Comparison of ENCODE assay signal across 15 cellular contexts in the genomic region with DNA sequence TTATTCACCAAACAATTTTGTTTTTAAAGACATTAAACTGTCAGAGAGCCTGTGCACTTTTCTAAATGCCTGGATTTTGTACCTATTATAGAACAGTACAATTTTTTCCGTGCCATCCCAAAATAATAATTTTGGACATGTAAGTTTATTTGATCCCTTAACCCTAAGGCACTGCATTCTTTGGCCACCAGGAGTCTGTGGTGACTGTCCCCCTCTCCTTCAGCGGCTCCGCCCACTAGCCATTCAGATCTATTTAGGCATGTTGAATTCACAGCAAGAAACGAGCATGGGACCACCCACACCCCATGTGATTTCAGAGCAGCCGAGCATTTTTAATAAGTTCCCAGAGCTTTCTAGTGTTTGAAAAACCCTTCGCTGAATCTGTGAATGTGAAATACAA.
DNase-seq lines count a peak whose midpoint lies in the region; ATAC-seq, FAIRE-seq and TF ChIP-seq lines count a peak whose summit lies in the region.
"Had no signal": no experiment of that assay in that cellular context is flagged by ENCODE, and none has a peak within 500 bp of the region (broad histone marks: within the 10 kb centered on the region; RNA-seq: fewer than 3 reads in every experiment).

No MANE protein-coding gene starts in this region.

- FAIRE-seq in GM12891 (lab: Jason Lieb, UNC), result no peak
- FAIRE-seq: D721Med had no signal

- H3K4me1 ChIP-seq in A673 (ENCODE audit: insufficient read depth, low read length, poor library complexity, severe bottlenecking) (peaks cover 25% of the 10 kb centered on the region), ascending aorta (no peaks in the 10 kb centered on the region)

- no peak for TF ChIP-seq POLR2A in GM12891 (IDR thresholded peaks at IDR 0.05; ENCODE audit: low read depth, low read length)

- no TSS peak for BruUV-seq in A673 (replicated peaks; lab: Mats Ljungman, UMichigan)

- no peaks in the 10 kb centered on the region for H3K9me3 ChIP-seq in A673 (ENCODE audit: low read depth, low read length, poor library complexity, severe bottlenecking)
- H3K9me3 ChIP-seq in WERI-Rb-1 (ENCODE audit: severe bottlenecking), result no peaks in the 10 kb centered on the region
- no peaks in the 10 kb centered on the region for H3K9me3 ChIP-seq in ascending aorta

- DNase-seq in A673 (ENCODE audit: low spot score), result peak; percentile 56
- peak; percentile 8 for DNase-seq in HEK293T (ENCODE audit: extremely low spot score)
- DNase-seq in WERI-Rb-1, result peak; percentile 44
- peak; percentile 46 for DNase-seq in left kidney (ENCODE audit: low read depth, low spot score)
- no peak for DNase-seq in ascending aorta (ENCODE audit: low spot score in 2 of 2)
- no peak for DNase-seq in GM12891 (ENCODE audit: insufficient read length, low spot score)
- no peak for DNase-seq in cerebellar cortex (ENCODE audit: low spot score)
- DNase-seq: activated CD8-positive, alpha-beta memory T cell treated with anti-CD3 and anti-CD28 coated beads for 24 hours; activated effector memory CD4-positive, alpha-beta T cell treated with anti-CD3 and anti-CD28 coated beads, Interleukin-2, amount 50 U/mL, for 16 hours; dorsolateral prefrontal cortex; NCI-H2081; stimulated activated naive B cell treated with anti-CD40 and anti-IgM and Interleukin-4, amounts not matched to agents 10 μg/mL and 1 μg/mL and 100 μg/mL, for 72 hours had no signal

- no peak overlapping the region for H3K27ac ChIP-seq in A673 (ENCODE audit: low read depth, low read length, poor library complexity, severe bottlenecking)
- H3K27ac ChIP-seq in WERI-Rb-1, result no peak overlapping the region
- no peak overlapping the region for H3K27ac ChIP-seq in ascending aorta
- H3K27ac ChIP-seq: dorsolateral prefrontal cortex had no signal

- no peaks in the 10 kb centered on the region for H3K27me3 ChIP-seq in A673 (replicated peaks; ENCODE audit: insufficient read depth, low read depth, low read length, poor library complexity)
- H3K27me3 ChIP-seq in WERI-Rb-1 (ENCODE audit: insufficient read depth, low read depth, severe bottlenecking), result no peaks in the 10 kb centered on the region
- no peaks in the 10 kb centered on the region for H3K27me3 ChIP-seq in ascending aorta

- TF ChIP-seq CTCF in A673 (conservative IDR thresholded peaks at IDR 0.05; ENCODE audit: low read depth, low read length) (peak; percentile 43), WERI-Rb-1 (IDR thresholded peaks at IDR 0.05; ENCODE audit: low read depth, low read length) (peak; percentile 35), ascending aorta (IDR thresholded peaks at IDR 0.05) (no peak)

- POLR2A ChIA-PET in A673 (lab: Charles Lee; ENCODE audit: low non-redundant PET), result no interaction called here
- POLR2A ChIA-PET in HEK293T (lab: Yijun Ruan, JAX), result no interaction called here

- CTCF ChIA-PET in A673 (lab: Charles Lee), result no interaction called here
- CTCF ChIA-PET in HEK293T (lab: Yijun Ruan, JAX), result interaction anchor here (0.6 kb wide), 1 partner anchor 42 kb away, joined by 3 read pairs; no protein-coding TSS in a partner anchor

- ATAC-seq in GM19467 (IDR thresholded peaks at IDR 0.05; ENCODE audit: unreplicated experiment), result no peak
- ATAC-seq: stimulated activated naive B cell treated with anti-CD40 and anti-IgM and Interleukin-4, amounts not matched to agents 10 μg/mL and 1 μg/mL and 100 μg/mL, for 72 hours had no signal

- intact Hi-C loops in A673 (cut with micrococcal nuclease; ENCODE audit: unreplicated experiment) (loop anchor here (5.0 kb wide), 1 partner anchor 215 kb away; no protein-coding TSS in a partner anchor), ascending aorta (cut with DNase I) (no loop called here)

- H3K4me3 ChIP-seq in A673 (ENCODE audit: low read depth, low read length, poor library complexity, severe bottlenecking) (no peak overlapping the region), WERI-Rb-1 (ENCODE audit: low read depth, low read length) (no peak overlapping the region), ascending aorta (no peak overlapping the region)
- H3K4me3 ChIP-seq: lung had no signal

- H3K36me3 ChIP-seq in A673 (ENCODE audit: insufficient read depth, low read length, poor library complexity, severe bottlenecking) (no peaks in the 10 kb centered on the region), WERI-Rb-1 (no peaks in the 10 kb centered on the region), ascending aorta (no peaks in the 10 kb centered on the region)

TF ChIP-seq in HEK293T, 16 proteins besides CTCF, POLR2A, EP300 and RAD21:
- TF ChIP-seq, protein P1, sequence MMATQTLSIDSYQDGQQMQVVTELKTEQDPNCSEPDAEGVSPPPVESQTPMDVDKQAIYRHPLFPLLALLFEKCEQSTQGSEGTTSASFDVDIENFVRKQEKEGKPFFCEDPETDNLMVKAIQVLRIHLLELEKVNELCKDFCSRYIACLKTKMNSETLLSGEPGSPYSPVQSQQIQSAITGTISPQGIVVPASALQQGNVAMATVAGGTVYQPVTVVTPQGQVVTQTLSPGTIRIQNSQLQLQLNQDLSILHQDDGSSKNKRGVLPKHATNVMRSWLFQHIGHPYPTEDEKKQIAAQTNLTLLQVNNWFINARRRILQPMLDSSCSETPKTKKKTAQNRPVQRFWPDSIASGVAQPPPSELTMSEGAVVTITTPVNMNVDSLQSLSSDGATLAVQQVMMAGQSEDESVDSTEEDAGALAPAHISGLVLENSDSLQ (IDR thresholded peaks at IDR 0.05), result no peak
- TF ChIP-seq FOXM1 (IDR thresholded peaks at IDR 0.05; ENCODE audit: borderline replicate concordance), result no peak
- TF ChIP-seq BHLHE40 (IDR thresholded peaks at IDR 0.05; ENCODE audit: borderline replicate concordance), result no peak
- TF ChIP-seq ARNT (IDR thresholded peaks at IDR 0.05), result no peak
- no peak for TF ChIP-seq NFRKB (IDR thresholded peaks at IDR 0.05)
- TF ChIP-seq LEF1 (IDR thresholded peaks at IDR 0.05; ENCODE audit: borderline replicate concordance), result no peak
- TF ChIP-seq FOXA1 (IDR thresholded peaks at IDR 0.05), result no peak
- TF ChIP-seq FOXK2 (IDR thresholded peaks at IDR 0.05), result no peak
- no peak for TF ChIP-seq CTBP1 (IDR thresholded peaks at IDR 0.05; ENCODE audit: borderline replicate concordance)
- no peak for TF ChIP-seq ZNF384 (IDR thresholded peaks at IDR 0.05)
- no peak for TF ChIP-seq L3MBTL2 (conservative IDR thresholded peaks at IDR 0.05)
- TF ChIP-seq ELF4 (IDR thresholded peaks at IDR 0.05), result no peak
- no peak for TF ChIP-seq SUZ12 (IDR thresholded peaks at IDR 0.05)
- no peak for TF ChIP-seq HDGF (IDR thresholded peaks at IDR 0.05; ENCODE audit: borderline replicate concordance)
- no peak for TF ChIP-seq SP1 (IDR thresholded peaks at IDR 0.05)
- no peak for TF ChIP-seq TARDBP (IDR thresholded peaks at IDR 0.05)
TF ChIP-seq in HEK293T: peak in this region for 0.

TF ChIP-seq in GM12891, 5 proteins besides CTCF, POLR2A, EP300 and RAD21:
- no peak for TF ChIP-seq TAF1 (IDR thresholded peaks at IDR 0.05; ENCODE audit: low read depth, low read length)
- no peak for TF ChIP-seq PAX5 (IDR thresholded peaks at IDR 0.05; ENCODE audit: insufficient read depth, low read length, severe bottlenecking)
- no peak for TF ChIP-seq SPI1 (IDR thresholded peaks at IDR 0.05; ENCODE audit: low read depth, low read length)
- TF ChIP-seq POU2F2 (IDR thresholded peaks at IDR 0.05; ENCODE audit: low read depth, low read length), result no peak
- TF ChIP-seq POLR2AphosphoS5 (IDR thresholded peaks at IDR 0.05; ENCODE audit: low read depth, low read length), result no peak

Comparison
In these comparisons a context has a peak if more than half of its experiments do, and no peak if none do; other contexts are left out.
1. DNase-seq: peak in A673 (single experiment), HEK293T (single experiment), WERI-Rb-1 (single experiment) and left kidney (single experiment); none in ascending aorta (0 of 2), GM12891 (single experiment) and cerebellar cortex (single experiment).
2. CTCF ChIP-seq: peak in A673 (single experiment) and WERI-Rb-1 (single experiment); none in ascending aorta (0 of 3).